ENCODE assay signal across 8 cellular contexts in genomic region chr14:56339855-56340701, GRCh38.
DNase-seq lines count a peak whose midpoint lies in the region; ATAC-seq and TF ChIP-seq lines count a peak whose summit lies in the region.

No MANE protein-coding gene starts in this region.

- H3K9me3 ChIP-seq in left lung: no peaks in the 10 kb centered on the region

- no peaks in the 10 kb centered on the region for H3K27me3 ChIP-seq in left lung

- no peak overlapping the region for H3K4me3 ChIP-seq in left lung

- TF ChIP-seq CTCF in GM12874 (IDR thresholded peaks at IDR 0.05; ENCODE audit: insufficient read depth, low read depth, low read length) (peak; percentile 81), WTC11 (IDR thresholded peaks at IDR 0.05) (peak; percentile 27; the same call in 1 of the 2 replicates), chondrocyte (IDR thresholded peaks at IDR 0.05) (peak; percentile 89), left lung (IDR thresholded peaks at IDR 0.05) (peak; percentile 72 to 78)

- H3K27me3 Mint-ChIP-seq in WTC11 (ENCODE audit: low read depth): no peaks in the 10 kb centered on the region
- no peaks in the 10 kb centered on the region for H3K27me3 Mint-ChIP-seq in chondrocyte (ENCODE audit: low read depth)

- H3K4me3 Mint-ChIP-seq in WTC11 (no peak overlapping the region), chondrocyte (ENCODE audit: unreplicated experiment) (no peak overlapping the region)

- H3K36me3 ChIP-seq in left lung: no peaks in the 10 kb centered on the region

- CTCF ChIA-PET in WTC11 (lab: Charles Lee): interaction anchor here (0.6 to 1.8 kb wide), 26 partner anchors 10 to 650 kb away, joined by 3 to 10 read pairs (median 4); no protein-coding TSS in a partner anchor

- no peaks in the 10 kb centered on the region for H3K9me3 Mint-ChIP-seq in WTC11
- H3K9me3 Mint-ChIP-seq in chondrocyte (ENCODE audit: low read depth): no peaks in the 10 kb centered on the region

- POLR2A ChIA-PET in WTC11 (lab: Charles Lee): interaction anchor here (1.0 kb wide), 1 partner anchor 53 kb away, joined by 3 read pairs; no protein-coding TSS in a partner anchor

- H3K4me1 Mint-ChIP-seq in WTC11: no peaks in the 10 kb centered on the region
- H3K4me1 Mint-ChIP-seq in chondrocyte (ENCODE audit: low read depth): peaks cover 33% of the 10 kb centered on the region

- peaks cover 0 to 30% of the 10 kb centered on the region in 2 donors for H3K4me1 ChIP-seq in left lung

- intact Hi-C loops in left lung (cut with DNase I): no loop called here

- H3K36me3 Mint-ChIP-seq in WTC11: no peaks in the 10 kb centered on the region
- H3K36me3 Mint-ChIP-seq in chondrocyte (ENCODE audit: low read depth): no peaks in the 10 kb centered on the region

- no peak overlapping the region for H3K27ac Mint-ChIP-seq in WTC11
- H3K27ac Mint-ChIP-seq in chondrocyte (ENCODE audit: unreplicated experiment): peak overlapping the region; percentile 23

- ATAC-seq in HG02981 (IDR thresholded peaks at IDR 0.05; ENCODE audit: unreplicated experiment): peak; percentile 79
- ATAC-seq in WTC11: peak; percentile 89
- peak; percentile 96 for ATAC-seq in left lung

- peak; percentile 68 for DNase-seq in NCI-H2171 treated with DMSO at 0.1 percent for 48 hours (lab: John Stamatoyannopoulos, UW)
- peak; percentile 66 for DNase-seq in WTC11 (ENCODE audit: low spot score)
- no peak for DNase-seq in chondrocyte (ENCODE audit: low spot score)
- DNase-seq in left lung: peak; percentile 67 to 80
- DNase-seq in stimulated activated CD4-positive, alpha-beta T cell treated with anti-CD3 and anti-CD28 coated beads, Interleukin-4, amount 100 ng/mL, for 24 hours: peak; percentile 58
- DNase-seq in NK-92 (lab: John Stamatoyannopoulos, UW; ENCODE audit: unreplicated experiment): no peak

- H3K27ac ChIP-seq in left lung: no peak overlapping the region

TF ChIP-seq in WTC11, 78 proteins besides CTCF, POLR2A, EP300 and RAD21:
- 0 out of 2 replicates have a peak, but pooled peaks have one; percentile 50 for TF ChIP-seq NFE2L1 (CRISPR knock-in tag; IDR thresholded peaks at IDR 0.05)
- no peak for TF ChIP-seq MXD4 (CRISPR knock-in tag; IDR thresholded peaks at IDR 0.05; ENCODE audit: borderline replicate concordance)

Comparison
In these comparisons a context has a peak if more than half of its experiments do, and no peak if none do; other contexts are left out.
1. CTCF ChIP-seq: peak in every context shown above with its lines; median percentile 89 in chondrocyte; 81 in GM12874; 75 in left lung; 27 in WTC11.
2. DNase-seq: peak in NCI-H2171 treated with DMSO at 0.1 percent for 48 hours (single experiment), WTC11 (single experiment), left lung (2 of 2) and stimulated activated CD4-positive, alpha-beta T cell treated with anti-CD3 and anti-CD28 coated beads, Interleukin-4, amount 100 ng/mL, for 24 hours (single experiment); none in chondrocyte (single experiment) and NK-92 (single experiment).
3. Peak in every context shown above with its lines, with median percentiles within 50 percentile points of each other: ATAC-seq.